In the genomic region with DNA sequence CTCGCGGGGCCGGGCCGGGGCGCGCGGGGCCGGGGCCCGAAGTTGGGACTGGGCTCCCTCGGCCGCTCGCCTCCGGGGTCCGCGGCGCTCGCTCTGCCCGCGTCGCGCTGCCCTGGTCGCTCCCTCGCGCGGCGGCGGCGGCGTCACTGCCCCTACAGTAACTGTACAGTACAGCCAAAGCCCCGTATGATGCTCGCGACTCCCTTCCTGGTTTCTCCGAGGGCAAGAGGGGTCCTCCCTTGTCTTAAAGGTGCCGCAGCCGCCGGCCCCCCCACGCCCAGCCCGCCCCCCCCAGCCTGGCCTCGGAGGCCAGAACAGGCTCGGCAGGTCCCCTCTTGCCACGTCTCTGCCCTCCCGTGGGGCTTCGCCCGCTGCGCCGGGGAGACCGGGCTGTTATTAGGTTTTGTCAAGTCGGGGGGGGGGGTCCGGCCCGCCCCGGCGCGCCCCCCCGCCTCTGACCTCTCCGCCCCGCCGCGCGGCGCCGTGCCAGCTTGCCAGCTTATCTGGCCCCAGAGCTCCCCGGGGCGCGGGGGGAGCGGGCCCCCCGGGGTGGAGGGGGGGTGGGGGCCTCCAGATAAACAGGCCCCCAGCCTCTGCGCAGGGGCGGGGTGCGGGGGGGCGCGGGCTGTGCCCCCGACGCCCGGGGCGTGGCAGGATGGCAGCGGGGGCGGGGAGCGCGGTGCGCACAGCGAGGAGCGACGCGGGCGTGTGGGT, we compare ENCODE assay signal across 1 cellular context.
TF ChIP-seq lines count a peak whose summit lies in the region.

TSS of gene ZBTB7A (minus strand) at position 218 of the 714 bp plus-strand sequence. CDS start 11,667 bp downstream, outside the sequence.

TF ChIP-seq in IMR-90, 13 proteins besides CTCF, POLR2A, EP300 and RAD21:
- TF ChIP-seq MAZ (IDR thresholded peaks at IDR 0.05; ENCODE audit: borderline replicate concordance, low read depth, low read length), result peak; percentile 24; the same call in 1 of the 2 replicates
- TF ChIP-seq RFX5 (IDR thresholded peaks at IDR 0.05; ENCODE audit: low read depth, low read length), result no peak
TF ChIP-seq in IMR-90: peak in this region for 1.
